In genomic region chr14:22333408-22334274, GRCh38 we compare ENCODE assay signal across 1 cellular context.
TF ChIP-seq lines count a peak whose summit lies in the region.

No MANE protein-coding gene starts in this region.

TF ChIP-seq in HepG2, 621 proteins besides CTCF, POLR2A, EP300 and RAD21 (continued from another document and continues in another):
- TF ChIP-seq SAFB2 (CRISPR knock-in tag; IDR thresholded peaks at IDR 0.05; ENCODE audit: borderline replicate concordance, low read depth) (no peak), DMTF1 (CRISPR knock-in tag; IDR thresholded peaks at IDR 0.05) (no peak), GFI1 (CRISPR knock-in tag; IDR thresholded peaks at IDR 0.05; ENCODE audit: borderline replicate concordance) (no peak), ZNF619 (CRISPR knock-in tag; IDR thresholded peaks at IDR 0.05) (no peak), ZNF501 (CRISPR knock-in tag; IDR thresholded peaks at IDR 0.05) (no peak), SMAD1 (CRISPR knock-in tag; IDR thresholded peaks at IDR 0.05; ENCODE audit: borderline replicate concordance, low read depth) (no peak), ZFAT (CRISPR knock-in tag; conservative IDR thresholded peaks at IDR 0.05) (no peak), TFDP2 (CRISPR knock-in tag; IDR thresholded peaks at IDR 0.05) (no peak), KAT2B (IDR thresholded peaks at IDR 0.05; ENCODE audit: borderline replicate concordance, low read depth, low read length) (no peak), ZNF18 (CRISPR knock-in tag; IDR thresholded peaks at IDR 0.05; ENCODE audit: insufficient replicate concordance) (no peak), ZBTB34 (CRISPR knock-in tag; IDR thresholded peaks at IDR 0.05) (no peak), TCF12 (IDR thresholded peaks at IDR 0.05) (no peak), TCF12 (CRISPR knock-in tag; IDR thresholded peaks at IDR 0.05) (no peak), RERE (CRISPR knock-in tag; IDR thresholded peaks at IDR 0.05; ENCODE audit: low read depth) (peak; percentile 77), KLF6 (CRISPR knock-in tag; IDR thresholded peaks at IDR 0.05) (peak; percentile 39; the same call in 1 of the 2 replicates), ZNF562 (CRISPR knock-in tag; IDR thresholded peaks at IDR 0.05; ENCODE audit: borderline replicate concordance) (no peak), ELF4 (CRISPR knock-in tag; IDR thresholded peaks at IDR 0.05; ENCODE audit: borderline replicate concordance) (0 out of 2 replicates have a peak, but pooled peaks have one; percentile 39), ZFYVE20 (CRISPR knock-in tag; IDR thresholded peaks at IDR 0.05; ENCODE audit: borderline replicate concordance, low read depth) (no peak), BHLHE40 (IDR thresholded peaks at IDR 0.05; ENCODE audit: low read length) (peak; percentile 66; the same call in 1 of the 2 replicates), SETDB1 (CRISPR knock-in tag; IDR thresholded peaks at IDR 0.05; ENCODE audit: borderline replicate concordance) (no peak), ZNF354B (CRISPR knock-in tag; IDR thresholded peaks at IDR 0.05) (no peak), TFE3 (CRISPR knock-in tag; IDR thresholded peaks at IDR 0.05) (peak; percentile 72; the same call in 1 of the 2 replicates), ZNF550 (CRISPR knock-in tag; IDR thresholded peaks at IDR 0.05; ENCODE audit: borderline replicate concordance) (no peak), EED (CRISPR knock-in tag; IDR thresholded peaks at IDR 0.05) (no peak), MAFG (CRISPR knock-in tag; IDR thresholded peaks at IDR 0.05) (no peak), PBX3 (CRISPR knock-in tag; IDR thresholded peaks at IDR 0.05; ENCODE audit: borderline replicate concordance) (no peak), CCAR2 (optimal IDR thresholded peaks at IDR 0.05; ENCODE audit: low read depth, low read length) (no peak), SMC3 (IDR thresholded peaks at IDR 0.05; ENCODE audit: low read length) (no peak), ZNF3 (CRISPR knock-in tag; IDR thresholded peaks at IDR 0.05) (no peak), MXD1 (CRISPR knock-in tag; IDR thresholded peaks at IDR 0.05) (no peak), NR3C1 (CRISPR knock-in tag; IDR thresholded peaks at IDR 0.05) (no peak), KLF9 (CRISPR knock-in tag; IDR thresholded peaks at IDR 0.05; ENCODE audit: low read depth) (no peak), SP4 (CRISPR knock-in tag; IDR thresholded peaks at IDR 0.05) (no peak), SNAPC2 (CRISPR knock-in tag; IDR thresholded peaks at IDR 0.05) (no peak), ZNF180 (CRISPR knock-in tag; IDR thresholded peaks at IDR 0.05; ENCODE audit: borderline replicate concordance, low read depth) (no peak), CREB3 (CRISPR knock-in tag; IDR thresholded peaks at IDR 0.05) (no peak), GPBP1L1 (CRISPR knock-in tag; IDR thresholded peaks at IDR 0.05) (no peak), SP5 (CRISPR knock-in tag; IDR thresholded peaks at IDR 0.05; ENCODE audit: borderline replicate concordance, low read depth) (0 out of 2 replicates have a peak, but pooled peaks have one; percentile 26), ASH2L (IDR thresholded peaks at IDR 0.05; ENCODE audit: insufficient read length, low read depth, low read length) (peak; percentile 74), PAX8 (CRISPR knock-in tag; IDR thresholded peaks at IDR 0.05; ENCODE audit: borderline replicate concordance) (no peak), ZNF766 (CRISPR knock-in tag; IDR thresholded peaks at IDR 0.05; ENCODE audit: borderline replicate concordance) (no peak), TIGD3 (CRISPR knock-in tag; IDR thresholded peaks at IDR 0.05; ENCODE audit: borderline replicate concordance) (no peak)
